Comparison of ENCODE assay signal across 10 cellular contexts in genomic region chr9:137217276-137218211, GRCh38. TPM values are rescaled to one million over a fixed set of nuclear protein-coding genes. Genes with fewer than 3 reads are reported as not detected.
DNase-seq lines count a peak whose midpoint lies in the region; ATAC-seq, FAIRE-seq and TF ChIP-seq lines count a peak whose summit lies in the region.
"Had no signal": no experiment of that assay in that cellular context is flagged by ENCODE, and none has a peak within 500 bp of the region (broad histone marks: within the 10 kb centered on the region; RNA-seq: fewer than 3 reads in every experiment).

No MANE protein-coding gene starts in this region.

- H3K4me1 ChIP-seq in A673 (ENCODE audit: insufficient read depth, low read length, poor library complexity, severe bottlenecking), result peaks cover 3% of the 10 kb centered on the region
- peaks cover 3% of the 10 kb centered on the region for H3K4me1 ChIP-seq in colonic mucosa
- H3K4me1 ChIP-seq in mesodermal cell (ENCODE audit: control insufficient read depth, insufficient read depth, low read length, poor library complexity, severe bottlenecking), result peaks cover 18% of the 10 kb centered on the region

- H3K9ac ChIP-seq in colonic mucosa (ENCODE audit: low read depth in 2 of 2, low read length in 2 of 2), result peak overlapping the region; percentile 58 to 89

- DNase-seq in A673 (ENCODE audit: low spot score) (peak; percentile 88), LoVo (ENCODE audit: low spot score) (peak; percentile 45), colonic mucosa (peak; percentile 94), GM12891 (ENCODE audit: insufficient read length, low spot score) (no peak), foreskin melanocyte (no peak), RCC 7860 (ENCODE audit: low spot score) (no peak)

- no TSS peak for BruUV-seq in A673 (replicated peaks; lab: Mats Ljungman, UMichigan)

- H3K36me3 ChIP-seq in A673 (ENCODE audit: insufficient read depth, low read length, poor library complexity, severe bottlenecking) (peaks cover 5% of the 10 kb centered on the region), colonic mucosa (no peaks in the 10 kb centered on the region), mesodermal cell (ENCODE audit: control insufficient read depth, insufficient read depth, low read length) (peaks cover 33% of the 10 kb centered on the region)

- CTCF ChIA-PET in A673 (lab: Charles Lee), result interaction anchor here (0.6 kb wide), 1 partner anchor 55 kb away, joined by 8 read pairs; no protein-coding TSS in a partner anchor

- no peak for ATAC-seq in GM21447 (IDR thresholded peaks at IDR 0.05; ENCODE audit: unreplicated experiment)

- WGBS in mesodermal cell (ENCODE audit: insufficient coverage in 2 of 2), 2 experiments, result 60 to 62% methylated on average over 32 to 35 of the region's 36 CpGs

- TF ChIP-seq CTCF in A673 (conservative IDR thresholded peaks at IDR 0.05; ENCODE audit: low read depth, low read length) (no peak), colonic mucosa (IDR thresholded peaks at IDR 0.05) (no peak)

- no peak for FAIRE-seq in GM12891 (lab: Jason Lieb, UNC)
- FAIRE-seq in RCC 7860 (lab: Jason Lieb, UNC), result no peak

- H3K27ac ChIP-seq in A673 (ENCODE audit: low read depth, low read length, poor library complexity, severe bottlenecking), result peak overlapping the region; percentile 13
- H3K27ac ChIP-seq in colonic mucosa, result peak overlapping the region; percentile 88
- H3K27ac ChIP-seq in mesodermal cell (ENCODE audit: low read depth, low read length, severe bottlenecking), result peak overlapping the region; percentile 16
- H3K27ac ChIP-seq: neutrophil, SJSA1 had no signal

- H3K27me3 ChIP-seq in A673 (replicated peaks; ENCODE audit: insufficient read depth, low read depth, low read length, poor library complexity) (no peaks in the 10 kb centered on the region), colonic mucosa (no peaks in the 10 kb centered on the region)
- H3K27me3 ChIP-seq: SJSA1 had no signal

- peak overlapping the region; percentile 30 for H3K4me3 ChIP-seq in A673 (ENCODE audit: low read depth, low read length, poor library complexity, severe bottlenecking)
- H3K4me3 ChIP-seq in colonic mucosa, result peak overlapping the region; percentile 39
- H3K4me3 ChIP-seq in mesodermal cell (ENCODE audit: extremely low read depth, insufficient read depth, low read length, poor library complexity, severe bottlenecking), result no peak overlapping the region
- H3K4me3 ChIP-seq: SJSA1 had no signal

- POLR2A ChIA-PET in A673 (lab: Charles Lee; ENCODE audit: low non-redundant PET), result no interaction called here

- TF ChIP-seq POLR2A in GM12891 (IDR thresholded peaks at IDR 0.05; ENCODE audit: low read depth, low read length), result no peak

- no peaks in the 10 kb centered on the region for H3K9me3 ChIP-seq in A673 (ENCODE audit: low read depth, low read length, poor library complexity, severe bottlenecking)
- no peaks in the 10 kb centered on the region for H3K9me3 ChIP-seq in colonic mucosa
- no peaks in the 10 kb centered on the region for H3K9me3 ChIP-seq in mesodermal cell (ENCODE audit: control insufficient read depth, low read length)
- H3K9me3 ChIP-seq: neutrophil, SJSA1 had no signal

- intact Hi-C loops in A673 (cut with micrococcal nuclease; ENCODE audit: unreplicated experiment), result no loop called here
- intact Hi-C loops in colonic mucosa (cut with DNase I), result no loop called here

TF ChIP-seq in GM12891, 5 proteins besides CTCF, POLR2A, EP300 and RAD21:
- no peak for TF ChIP-seq TAF1 (IDR thresholded peaks at IDR 0.05; ENCODE audit: low read depth, low read length)
- TF ChIP-seq POU2F2 (IDR thresholded peaks at IDR 0.05; ENCODE audit: low read depth, low read length), result no peak
- no peak for TF ChIP-seq SPI1 (IDR thresholded peaks at IDR 0.05; ENCODE audit: low read depth, low read length)
- no peak for TF ChIP-seq PAX5 (IDR thresholded peaks at IDR 0.05; ENCODE audit: insufficient read depth, low read length, severe bottlenecking)
- TF ChIP-seq POLR2AphosphoS5 (IDR thresholded peaks at IDR 0.05; ENCODE audit: low read depth, low read length), result no peak
TF ChIP-seq in GM12891: peak in this region for 0.

RNA-seq across cellular contexts. Expression of gene RNF208, which starts 4.5 kb away (rescaled TPM):
- total RNA-seq in A673 (2021) (13.7 and 20.2 TPM in 2 replicates), colonic mucosa (1 to 10 TPM; 6.5 to 9.3 TPM)
- 9.7 TPM for polyA plus RNA-seq in mesodermal cell (2013, experiment 1 of 2)
- 7.3 TPM for polyA plus RNA-seq in mesodermal cell (2013, experiment 2 of 2)
- 5.2 TPM for polyA plus RNA-seq in GM12891 (2012; ENCODE audit: low read depth, missing spikeins)
- total RNA-seq: SJSA1 had no signal

RNA-seq across cellular contexts. Expression of gene CYSRT1, which starts 7.4 kb away (rescaled TPM):
- total RNA-seq in A673 (2021), result 0.37 TPM in 1 of 2 replicates, not detected in the other
- under 1 TPM in 1 of 2 donors, not detected in 1; 0.64 TPM for total RNA-seq in colonic mucosa
- 1.7 TPM for polyA plus RNA-seq in mesodermal cell (2013, experiment 1 of 2)
- polyA plus RNA-seq in mesodermal cell (2013, experiment 2 of 2), result 0.66 TPM
- 0.82 TPM for polyA plus RNA-seq in GM12891 (2012; ENCODE audit: low read depth, missing spikeins)

RNA-seq across cellular contexts. Expression of gene RNF224, which starts 9.8 kb away (rescaled TPM):
- total RNA-seq in A673 (2021) (0.17 TPM in 1 of 2 replicates, not detected in the other), colonic mucosa (not detected)
- not detected for polyA plus RNA-seq in mesodermal cell (2013, experiment 1 of 2)
- not detected for polyA plus RNA-seq in mesodermal cell (2013, experiment 2 of 2)
- 0.17 TPM for polyA plus RNA-seq in GM12891 (2012; ENCODE audit: low read depth, missing spikeins)
- total RNA-seq: SJSA1 had no signal

RNA-seq across cellular contexts. Expression of gene NDOR1, which starts 12.0 kb away (rescaled TPM):
- total RNA-seq in A673 (2021) (40.2 and 41.5 TPM in 2 replicates), colonic mucosa (10 to 100 TPM; 11.7 to 36.9 TPM)
- 12.0 TPM for polyA plus RNA-seq in mesodermal cell (2013, experiment 1 of 2)
- polyA plus RNA-seq in mesodermal cell (2013, experiment 2 of 2), result 11.6 TPM
- 10.7 TPM for polyA plus RNA-seq in GM12891 (2012; ENCODE audit: low read depth, missing spikeins)

RNA-seq across cellular contexts. Expression of gene TMEM203, which starts 12.1 kb away (rescaled TPM):
- 37.5 and 41.8 TPM in 2 replicates for total RNA-seq in A673 (2021)
- total RNA-seq in colonic mucosa, result 10 to 100 TPM; 35.7 to 43.5 TPM
- 27.0 TPM for polyA plus RNA-seq in mesodermal cell (2013, experiment 1 of 2)
- polyA plus RNA-seq in mesodermal cell (2013, experiment 2 of 2), result 24.5 TPM
- polyA plus RNA-seq in GM12891 (2012; ENCODE audit: low read depth, missing spikeins), result 24.6 TPM

Comparison
In these comparisons a context has a peak if more than half of its experiments do, and no peak if none do; other contexts are left out.
1. DNase-seq: peak in A673 (single experiment), LoVo (single experiment) and colonic mucosa (single experiment); none in GM12891 (single experiment), foreskin melanocyte (single experiment) and RCC 7860 (single experiment).
2. H3K27ac ChIP-seq: peak in every context shown above with its lines; median percentile 88 in colonic mucosa; 16 in mesodermal cell; 13 in A673.